Comparison of ENCODE assay signal across 8 cellular contexts in the genomic region with DNA sequence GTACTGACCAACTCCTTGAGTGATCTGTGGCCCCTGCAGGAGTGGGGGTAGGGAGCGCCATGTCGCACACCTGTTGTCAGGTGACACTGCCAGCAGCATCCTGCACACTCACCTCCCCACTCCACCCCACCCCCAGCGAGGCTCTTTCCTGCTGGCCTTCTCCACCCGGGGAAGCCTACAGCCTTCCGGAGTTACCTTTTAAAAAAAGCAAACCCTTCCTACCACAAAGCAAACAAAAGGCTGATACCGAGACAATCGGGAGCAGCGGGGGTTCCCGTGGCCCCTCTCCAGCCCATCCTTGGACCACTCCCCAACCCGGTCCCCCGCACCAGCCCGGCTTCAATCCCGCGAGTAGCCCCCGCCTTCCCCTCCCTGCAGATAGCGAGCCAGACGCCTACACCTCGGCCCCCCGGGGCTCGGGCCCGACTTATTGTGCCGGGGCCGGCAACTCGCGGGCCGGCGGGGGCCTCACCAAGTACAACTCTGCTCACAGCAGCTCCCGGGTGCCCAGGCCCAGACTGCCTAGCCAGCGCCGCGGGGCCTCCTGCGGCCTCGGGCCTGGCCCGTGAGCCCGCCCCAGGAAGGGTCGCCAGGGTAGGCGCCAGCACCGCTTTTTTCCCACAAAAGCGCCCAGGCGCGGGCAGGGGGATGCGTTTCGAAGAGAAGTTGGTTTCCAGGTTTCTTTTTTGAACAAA. TPM values are rescaled to one million over a fixed set of nuclear protein-coding genes. Genes with fewer than 3 reads are reported as not detected.
DNase-seq lines count a peak whose midpoint lies in the region; ATAC-seq, FAIRE-seq and TF ChIP-seq lines count a peak whose summit lies in the region.

No MANE protein-coding gene starts in this region.

- POLR2A ChIA-PET in GM10248 (lab: Yijun Ruan, JAX) = no interaction called here
- POLR2A ChIA-PET in HEK293 (lab: Yijun Ruan, JAX) = no interaction called here
- POLR2A ChIA-PET in activated CD8-positive, alpha-beta T cell treated with anti-CD3 and anti-CD28 coated beads for 36 hours (lab: Charles Lee) = interaction anchor here (1.3 to 1.5 kb wide), 4 partner anchors 9 to 28 kb away, joined by 4 to 5 read pairs (median 4); no protein-coding TSS in a partner anchor

- H3K4me3 ChIP-seq in HEK293 (ENCODE audit: low read depth, low read length) = peak overlapping the region; percentile 87
- H3K4me3 ChIP-seq in esophagus muscularis mucosa = peak overlapping the region; percentile 85 to 95 (median 94)
- peak overlapping the region; percentile 82 for H3K4me3 ChIP-seq in neural progenitor cell

- intact Hi-C loops in activated CD8-positive, alpha-beta T cell treated with anti-CD3 and anti-CD28 coated beads for 36 hours (cut with micrococcal nuclease) = no loop called here
- intact Hi-C loops in esophagus muscularis mucosa (cut with DNase I) = loop anchor here (2.0 kb wide), 1 partner anchor 24 kb away; no protein-coding TSS in a partner anchor

- no peak for TF ChIP-seq POLR2A in esophagus muscularis mucosa (IDR thresholded peaks at IDR 0.05; ENCODE audit: low read depth)

- no peaks in the 10 kb centered on the region for H3K27me3 ChIP-seq in esophagus muscularis mucosa
- peaks cover 57% of the 10 kb centered on the region for H3K27me3 ChIP-seq in neural progenitor cell

- no peak for TF ChIP-seq EP300 in esophagus muscularis mucosa (IDR thresholded peaks at IDR 0.05)

- peak overlapping the region; percentile 88 for H3K4me3 Mint-ChIP-seq in activated CD8-positive, alpha-beta T cell treated with anti-CD3 and anti-CD28 coated beads for 36 hours
- H3K4me3 Mint-ChIP-seq in neural progenitor cell = peak overlapping the region; percentile 90

- peak overlapping the region; percentile 95 for H3K27ac ChIP-seq in HEK293 (ENCODE audit: extremely low read depth, low read depth, low read length)
- H3K27ac ChIP-seq in esophagus muscularis mucosa (replicated peaks in 1 of 4) = peak overlapping the region; percentile 90 to 93 (median 92)
- no peak overlapping the region for H3K27ac ChIP-seq in neural progenitor cell

- H3K27ac Mint-ChIP-seq in activated CD8-positive, alpha-beta T cell treated with anti-CD3 and anti-CD28 coated beads for 36 hours = peak overlapping the region; percentile 85
- no peak overlapping the region for H3K27ac Mint-ChIP-seq in neural progenitor cell

- H3K27me3 Mint-ChIP-seq in activated CD8-positive, alpha-beta T cell treated with anti-CD3 and anti-CD28 coated beads for 36 hours = no peaks in the 10 kb centered on the region
- peaks cover 3% of the 10 kb centered on the region for H3K27me3 Mint-ChIP-seq in neural progenitor cell (ENCODE audit: insufficient read depth, low read depth)

- peaks cover 30% of the 10 kb centered on the region for H3F3A ChIP-seq in neural progenitor cell (ENCODE audit: low read depth)

- TF ChIP-seq CTCF in GM10248 (IDR thresholded peaks at IDR 0.05; ENCODE audit: control extremely low read depth, extremely low read depth, low read depth, missing control alignments) (no peak), HEK293 (tag by site-specific recombination; IDR thresholded peaks at IDR 0.05) (no peak), esophagus muscularis mucosa (IDR thresholded peaks at IDR 0.05) (no peak), neural progenitor cell (IDR thresholded peaks at IDR 0.05) (no peak)
- TF ChIP-seq CTCF in activated CD8-positive, alpha-beta T cell treated with anti-CD3 and anti-CD28 coated beads for 36 hours (IDR thresholded peaks at IDR 0.05) = no peak

- peak; percentile 57 for ATAC-seq in activated CD8-positive, alpha-beta T cell treated with anti-CD3 and anti-CD28 coated beads for 36 hours

- H3K79me2 ChIP-seq in neural progenitor cell (ENCODE audit: low read depth) = peaks cover 53% of the 10 kb centered on the region

- H3K9me3 ChIP-seq in HEK293 (ENCODE audit: control insufficient read depth, insufficient read depth, low read depth, low read length) (no peaks in the 10 kb centered on the region), esophagus muscularis mucosa (no peaks in the 10 kb centered on the region), neural progenitor cell (ENCODE audit: low read depth) (no peaks in the 10 kb centered on the region)

- H3K4me1 ChIP-seq in HEK293 (ENCODE audit: control insufficient read depth, insufficient read depth, low read length) (peaks cover 25% of the 10 kb centered on the region), esophagus muscularis mucosa (peaks cover 48 to 64% (median 59%) of the 10 kb centered on the region in 4 donors), neural progenitor cell (peaks cover 20% of the 10 kb centered on the region)

- CTCF ChIA-PET in GM10248 (lab: Yijun Ruan, JAX) = interaction anchor here (1.7 kb wide), 1 partner anchor 10 kb away, joined by 4 read pairs; no protein-coding TSS in a partner anchor
- CTCF ChIA-PET in HEK293 (lab: Yijun Ruan, JAX) = interaction anchor here (1.1 to 1.3 kb wide), 2 partner anchors 28 to 59 kb away, joined by 4 to 5 read pairs; no protein-coding TSS in a partner anchor
- CTCF ChIA-PET in activated CD8-positive, alpha-beta T cell treated with anti-CD3 and anti-CD28 coated beads for 36 hours (lab: Charles Lee) = no interaction called here

- FAIRE-seq in urothelium cell line (lab: Jason Lieb, UNC) = no peak

- H3K9me3 Mint-ChIP-seq in activated CD8-positive, alpha-beta T cell treated with anti-CD3 and anti-CD28 coated beads for 36 hours = no peaks in the 10 kb centered on the region
- H3K9me3 Mint-ChIP-seq in neural progenitor cell = no peaks in the 10 kb centered on the region

- peak overlapping the region; percentile 89 for H3K4me2 ChIP-seq in neural progenitor cell

- H3K36me3 Mint-ChIP-seq in activated CD8-positive, alpha-beta T cell treated with anti-CD3 and anti-CD28 coated beads for 36 hours (ENCODE audit: low read depth) = peaks cover 12% of the 10 kb centered on the region
- H3K36me3 Mint-ChIP-seq in neural progenitor cell = peaks cover 9% of the 10 kb centered on the region

- H3K36me3 ChIP-seq in HEK293 (ENCODE audit: control insufficient read depth in 2 of 2, insufficient read depth in 1 of 2, low read length in 2 of 2) (peaks cover 0 to 7% of the 10 kb centered on the region in 2 experiments; a peak in 1 of 3 replicates), esophagus muscularis mucosa (no peaks in the 10 kb centered on the region), neural progenitor cell (no peaks in the 10 kb centered on the region)

- DNase-seq in GM10248 (ENCODE audit: extremely low spot score) (peak; percentile 38), NCI-H187 treated with DMSO at 0.1 percent for 48 hours (lab: John Stamatoyannopoulos, UW) (peak; percentile 34), esophagus muscularis mucosa (ENCODE audit: extremely low spot score) (peak; percentile 90), neural progenitor cell (ENCODE audit: low spot score) (peak; percentile 80), urothelium cell line (ENCODE audit: low spot score) (peak; percentile 32), amniotic stem cell (lab: John Stamatoyannopoulos, UW) (no peak)
- DNase-seq in activated CD8-positive, alpha-beta T cell treated with anti-CD3 and anti-CD28 coated beads for 36 hours = peak; percentile 71

- H4K20me1 ChIP-seq in neural progenitor cell (ENCODE audit: low read depth) = peaks cover 49% of the 10 kb centered on the region

- peak overlapping the region; percentile 71 for H3K9ac ChIP-seq in neural progenitor cell

- peak overlapping the region; percentile 64 for H2AFZ ChIP-seq in neural progenitor cell (replicated peaks)

- H3K4me1 Mint-ChIP-seq in activated CD8-positive, alpha-beta T cell treated with anti-CD3 and anti-CD28 coated beads for 36 hours (ENCODE audit: low read depth) = peaks cover 53% of the 10 kb centered on the region
- peaks cover 41% of the 10 kb centered on the region for H3K4me1 Mint-ChIP-seq in neural progenitor cell

- 0% methylated on average over 17 of the region's 43 CpGs for WGBS in esophagus muscularis mucosa

TF ChIP-seq in HEK293, 187 proteins besides CTCF, POLR2A, EP300 and RAD21 (continues in another document):
- TF ChIP-seq ZNF658 (tag by site-specific recombination; IDR thresholded peaks at IDR 0.05) (no peak), OSR2 (tag by site-specific recombination; IDR thresholded peaks at IDR 0.05) (no peak), ZNF157 (tag by site-specific recombination; IDR thresholded peaks at IDR 0.05) (no peak), ZNF335 (tag by site-specific recombination; conservative IDR thresholded peaks at IDR 0.05) (peak; percentile 86), ZNF16 (tag by site-specific recombination; IDR thresholded peaks at IDR 0.05; ENCODE audit: low read depth) (no peak), ZNF701 (tag by site-specific recombination; IDR thresholded peaks at IDR 0.05) (no peak), ZNF394 (tag by site-specific recombination; IDR thresholded peaks at IDR 0.05; ENCODE audit: borderline replicate concordance) (no peak), SCRT1 (tag by site-specific recombination; IDR thresholded peaks at IDR 0.05; ENCODE audit: borderline replicate concordance) (peak; percentile 85)
- TF ChIP-seq, protein P1, sequence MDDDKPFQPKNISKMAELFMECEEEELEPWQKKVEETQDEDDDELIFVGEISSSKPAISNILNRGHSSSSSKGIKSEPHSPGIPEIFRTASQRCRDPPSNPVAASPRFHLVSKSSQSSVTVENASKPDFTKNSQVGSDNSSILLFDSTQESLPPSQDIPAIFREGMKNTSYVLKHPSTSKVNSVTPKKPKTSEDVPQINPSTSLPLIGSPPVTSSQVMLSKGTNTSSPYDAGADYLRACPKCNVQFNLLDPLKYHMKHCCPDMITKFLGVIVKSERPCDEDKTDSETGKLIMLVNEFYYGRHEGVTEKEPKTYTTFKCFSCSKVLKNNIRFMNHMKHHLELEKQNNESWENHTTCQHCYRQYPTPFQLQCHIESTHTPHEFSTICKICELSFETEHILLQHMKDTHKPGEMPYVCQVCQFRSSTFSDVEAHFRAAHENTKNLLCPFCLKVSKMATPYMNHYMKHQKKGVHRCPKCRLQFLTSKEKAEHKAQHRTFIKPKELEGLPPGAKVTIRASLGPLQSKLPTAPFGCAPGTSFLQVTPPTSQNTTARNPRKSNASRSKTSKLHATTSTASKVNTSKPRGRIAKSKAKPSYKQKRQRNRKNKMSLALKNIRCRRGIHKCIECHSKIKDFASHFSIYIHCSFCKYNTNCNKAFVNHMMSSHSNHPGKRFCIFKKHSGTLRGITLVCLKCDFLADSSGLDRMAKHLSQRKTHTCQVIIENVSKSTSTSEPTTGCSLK (tag by site-specific recombination; IDR thresholded peaks at IDR 0.05) = no peak

RNA-seq across cellular contexts. Expression of a gene that starts 0.7 kb away (rescaled TPM):
- total RNA-seq in activated CD8-positive, alpha-beta T cell treated with anti-CD3 and anti-CD28 coated beads for 36 hours = 100 to 1,000 TPM; 170 to 179 TPM
- total RNA-seq in esophagus muscularis mucosa = 100 to 1,000 TPM; 144 to 152 (median 149) TPM
- 179 and 227 TPM in 2 replicates for total RNA-seq in neural progenitor cell (ENCODE audit: low replicate concordance)

RNA-seq across cellular contexts. Expression of a gene that starts 48.8 kb away (rescaled TPM):
- total RNA-seq in activated CD8-positive, alpha-beta T cell treated with anti-CD3 and anti-CD28 coated beads for 36 hours = not detected
- total RNA-seq in esophagus muscularis mucosa (under 1 TPM in 1 of 4 donors, not detected in 3; 0.26 TPM), neural progenitor cell (ENCODE audit: low replicate concordance) (not detected in 2 replicates)

RNA-seq across cellular contexts. Expression of a gene that starts 53.8 kb away (rescaled TPM):
- not detected for total RNA-seq in activated CD8-positive, alpha-beta T cell treated with anti-CD3 and anti-CD28 coated beads for 36 hours
- not detected for total RNA-seq in esophagus muscularis mucosa
- total RNA-seq in neural progenitor cell (ENCODE audit: low replicate concordance) = not detected in 2 replicates
